8 cellular contexts compared by ENCODE assay signal in genomic region chr9:131678499-131679111, GRCh38.
A peak's percentile ranks its signal among the peaks of the same experiment; 100 is the strongest.
DNase-seq lines count a peak whose midpoint lies in the region; ATAC-seq, FAIRE-seq and TF ChIP-seq lines count a peak whose summit lies in the region.

No MANE protein-coding gene starts in this region.

- DNase-seq in A549 (ENCODE audit: low read depth in 1 of 2, low spot score in 1 of 2): peak; percentile 67 to 92
- peak; percentile 62 for DNase-seq in OCI-M1 (lab: John Stamatoyannopoulos, UW)
- DNase-seq in activated T-cell treated with anti-CD3 and anti-CD28 coated beads, Interleukin-2, amount 50 U/mL, for 48 hours: peak; percentile 84 to 87
- DNase-seq in fibroblast of peridontal ligament (ENCODE audit: extremely low read depth): peak; percentile 97
- DNase-seq in occipital lobe (lab: John Stamatoyannopoulos, UW): peak; percentile 57

- H3K9me3 ChIP-seq in A549: no peaks in the 10 kb centered on the region
- H3K9me3 ChIP-seq in thymus (ENCODE audit: control insufficient read depth): no peaks in the 10 kb centered on the region

- H3K4me2 ChIP-seq in A549: peak overlapping the region; percentile 75

- 5% methylated on average over 5 of the region's 5 CpGs for WGBS in A549 (ENCODE audit: missing lambda C conversion rate)
- WGBS in thymus: 36% methylated on average over 5 of the region's 5 CpGs

- no peaks in the 10 kb centered on the region for H3K36me3 ChIP-seq in thymus (ENCODE audit: control insufficient read depth, insufficient read depth)

- CTCF ChIA-PET in A549 (lab: Yijun Ruan, JAX): interaction anchor here (1.0 to 5.8 kb wide), 8 partner anchors 26 to 87 kb away, joined by 3 to 39 read pairs (median 4); partner anchors contain the start of gene RAPGEF1

- POLR2A ChIA-PET in A549 (lab: Yijun Ruan, JAX): no interaction called here

- TF ChIP-seq EP300 in A549 (IDR thresholded peaks at IDR 0.05): no peak

- peaks cover 38% of the 10 kb centered on the region for H3K4me1 ChIP-seq in A549
- peaks cover 45% of the 10 kb centered on the region for H3K4me1 ChIP-seq in thymus (ENCODE audit: control insufficient read depth, insufficient read depth, low read length)

- no peak for FAIRE-seq in A549 (lab: Jason Lieb, UNC)

- TF ChIP-seq POLR2A in A549 (IDR thresholded peaks at IDR 0.05; ENCODE audit: low read length): no peak

- TF ChIP-seq RAD21 in A549 (conservative IDR thresholded peaks at IDR 0.05 in 1 of 2, IDR thresholded peaks at IDR 0.05 in 1 of 2): no peak

- no peak for TF ChIP-seq CTCF in A549 (IDR thresholded peaks at IDR 0.05)

- no peaks in the 10 kb centered on the region for H3K27me3 ChIP-seq in thymus (ENCODE audit: control insufficient read depth, insufficient read depth)

- ATAC-seq in A549: peak; percentile 94 to 96
- peak; percentile 59 for ATAC-seq in GM18873 (IDR thresholded peaks at IDR 0.05; ENCODE audit: low FRiP score, unreplicated experiment)
- ATAC-seq in HG03097 (IDR thresholded peaks at IDR 0.05; ENCODE audit: low FRiP score, unreplicated experiment): peak; percentile 50

- H3K27ac ChIP-seq in A549 (peak overlapping the region; percentile 57 to 67; a peak in 5 of 6 replicates), thymus (ENCODE audit: low read depth) (peak overlapping the region; percentile 76)

- H3K4me3 ChIP-seq in A549 (no peak overlapping the region), thymus (ENCODE audit: low read length) (no peak overlapping the region)

TF ChIP-seq in A549, 52 proteins besides CTCF, POLR2A, EP300 and RAD21:
- TF ChIP-seq GATA3 (IDR thresholded peaks at IDR 0.05; ENCODE audit: borderline replicate concordance) (peak; percentile 64; the same call in 1 of the 2 replicates), FOSB (CRISPR knock-in tag; IDR thresholded peaks at IDR 0.05) (no peak), FOSL2 (IDR thresholded peaks at IDR 0.05) (peak; percentile 60), FOSL2 (CRISPR knock-in tag; IDR thresholded peaks at IDR 0.05) (peak; percentile 69), KDM5A (IDR thresholded peaks at IDR 0.05) (no peak), HOXB13 (CRISPR knock-in tag; IDR thresholded peaks at IDR 0.05; ENCODE audit: low read depth) (no peak), MYC (IDR thresholded peaks at IDR 0.05; ENCODE audit: borderline replicate concordance, low read length) (no peak), EHMT2 (IDR thresholded peaks at IDR 0.05; ENCODE audit: low read depth) (no peak), RFX5 (IDR thresholded peaks at IDR 0.05) (no peak), TFCP2L1 (CRISPR knock-in tag; IDR thresholded peaks at IDR 0.05) (no peak), SREBF2 (IDR thresholded peaks at IDR 0.05) (no peak), JUNB (IDR thresholded peaks at IDR 0.05) (peak; percentile 50), ZNF302 (CRISPR knock-in tag; IDR thresholded peaks at IDR 0.05) (no peak), MAX (IDR thresholded peaks at IDR 0.05) (peak; percentile 62; the same call in 1 of the 2 replicates), HEYL (CRISPR knock-in tag; IDR thresholded peaks at IDR 0.05) (no peak), HMGXB4 (CRISPR knock-in tag; IDR thresholded peaks at IDR 0.05; ENCODE audit: borderline replicate concordance) (no peak), POLR2AphosphoS2 (conservative IDR thresholded peaks at IDR 0.05; ENCODE audit: low read length) (no peak)
TF ChIP-seq in A549: peak in this region for 4.
